ENCODE assay signal across 8 cellular contexts in genomic region chr7:322111-322671, GRCh38. TPM values are rescaled to one million over a fixed set of nuclear protein-coding genes. Genes with fewer than 3 reads are reported as not detected.
DNase-seq lines count a peak whose midpoint lies in the region; ATAC-seq and TF ChIP-seq lines count a peak whose summit lies in the region.

No MANE protein-coding gene starts in this region.

- intact Hi-C loops in right lobe of liver (cut with DNase I) = loop anchor here (5.0 to 10.0 kb wide), 3 partner anchors 445 to 563 kb away; no protein-coding TSS in a partner anchor

- TF ChIP-seq POLR2A in right lobe of liver (IDR thresholded peaks at IDR 0.05) = no peak

- TF ChIP-seq CTCF in LNCAP (IDR thresholded peaks at IDR 0.05) (peak; percentile 88), right lobe of liver (IDR thresholded peaks at IDR 0.05) (peak; percentile 86 to 98 (median 90))

- H3K9me3 ChIP-seq in right lobe of liver = no peaks in the 10 kb centered on the region

- no peaks in the 10 kb centered on the region for H3K27me3 ChIP-seq in right lobe of liver

- no peaks in the 10 kb centered on the region for H3K36me3 ChIP-seq in right lobe of liver

- ATAC-seq in right lobe of liver = peak; percentile 79 to 87 (median 83)
- no peak for ATAC-seq in HG02678 (IDR thresholded peaks at IDR 0.05; ENCODE audit: unreplicated experiment)

- peak; percentile 11 for DNase-seq in SKM-1 treated with dmso at 0.1 percent for 144 hours (lab: John Stamatoyannopoulos, UW; ENCODE audit: unreplicated experiment)
- DNase-seq in SKM-1 (lab: John Stamatoyannopoulos, UW; ENCODE audit: unreplicated experiment) = no peak
- peak; percentile 96 for DNase-seq in activated CD4-positive, CD25-positive, alpha-beta regulatory T cell treated with anti-CD3 and anti-CD28 coated beads, Interleukin-2, amount 50 U/mL, for 72 hours
- DNase-seq in caudate nucleus (lab: John Stamatoyannopoulos, UW) = peak in 51 of 61 donors; percentile 8 to 81 (median 39)
- DNase-seq in right lobe of liver = peak; percentile 74 to 81 (median 79)
- peak; percentile 55 to 93 (median 79) for DNase-seq in stimulated activated CD4-positive, alpha-beta T cell treated with anti-CD3 and anti-CD28 coated beads, TNF-alpha, amount 100 ng/mL, for 1 hour (ENCODE audit: low read depth in 3 of 3, low spot score in 1 of 3)

- H3K4me3 ChIP-seq in right lobe of liver = no peak overlapping the region

- 9% methylated on average over 11 of the region's 45 CpGs for WGBS in right lobe of liver (ENCODE audit: insufficient coverage, low coverage, low lambda C conversion rate, missing lambda C conversion rate)

- peaks cover 0 to 21% (median 1%) of the 10 kb centered on the region in 4 donors for H3K4me1 ChIP-seq in right lobe of liver

- H3K27ac ChIP-seq in caudate nucleus (ENCODE audit: low read depth, low read length) (no peak overlapping the region), right lobe of liver (no peak overlapping the region)

RNA-seq across cellular contexts. Expression of gene FOXL3, which starts 32.2 kb away (rescaled TPM):
- total RNA-seq in right lobe of liver = not detected
